19 cellular contexts compared by ENCODE assay signal in the genomic region with DNA sequence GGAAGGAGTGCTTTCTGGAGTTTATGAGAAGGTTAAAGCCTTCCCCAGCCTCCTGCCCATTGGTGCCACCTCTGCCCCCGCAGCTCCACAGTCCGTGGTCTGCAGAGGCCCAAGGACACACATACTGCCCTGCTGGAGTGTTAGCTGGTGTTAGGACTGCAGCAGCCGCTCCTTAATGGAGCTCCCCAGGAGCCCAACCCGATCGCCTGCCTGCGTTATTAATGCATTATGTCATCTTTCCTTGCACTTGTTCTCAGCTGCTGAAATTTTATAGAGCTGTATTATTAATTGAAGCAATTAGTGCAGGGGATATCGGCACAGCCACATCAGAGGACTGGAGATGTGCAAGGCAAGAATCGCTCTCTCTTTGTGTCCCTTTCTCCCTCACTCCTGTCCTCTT.
DNase-seq lines count a peak whose midpoint lies in the region; ATAC-seq, FAIRE-seq and TF ChIP-seq lines count a peak whose summit lies in the region.
"Had no signal": no experiment of that assay in that cellular context is flagged by ENCODE, and none has a peak within 500 bp of the region (broad histone marks: within the 10 kb centered on the region; RNA-seq: fewer than 3 reads in every experiment).

No MANE protein-coding gene starts in this region.

- POLR2A ChIA-PET in HepG2 (lab: Yijun Ruan, JAX) (no interaction called here), SK-N-SH (lab: Yijun Ruan, JAX) (interaction anchor here (1.2 kb wide), 1 partner anchor 10 kb away, joined by 4 read pairs; no protein-coding TSS in a partner anchor)

- no peak overlapping the region for H3K23ac ChIP-seq in mesenchymal stem cell (ENCODE audit: low read length in 2 of 2)

- H3K36me3 ChIP-seq in HepG2 (replicated peaks in 1 of 2; ENCODE audit: control insufficient read depth in 1 of 2, insufficient read depth in 2 of 2, low read length in 2 of 2), result no peaks in the 10 kb centered on the region
- H3K36me3 ChIP-seq in right lobe of liver, result no peaks in the 10 kb centered on the region
- no peaks in the 10 kb centered on the region for H3K36me3 ChIP-seq in SK-N-SH (replicated peaks in 1 of 2; ENCODE audit: control insufficient read depth in 1 of 2, insufficient read depth in 2 of 2, low read length in 1 of 2)
- no peaks in the 10 kb centered on the region for H3K36me3 ChIP-seq in mesenchymal stem cell (ENCODE audit: control insufficient read depth in 1 of 2, insufficient read depth in 2 of 2, low read depth in 1 of 2, low read length in 2 of 2)

- no peak for FAIRE-seq in HepG2 (lab: Jason Lieb, UNC)

- H3K9me2 ChIP-seq in SK-N-SH, result no peaks in the 10 kb centered on the region

- H4K20me1 ChIP-seq in HepG2 (ENCODE audit: insufficient read depth, low read length) (no peaks in the 10 kb centered on the region), SK-N-SH (ENCODE audit: insufficient read depth) (no peaks in the 10 kb centered on the region)

- TF ChIP-seq EP300 in HepG2 (IDR thresholded peaks at IDR 0.05; ENCODE audit: low read depth in 2 of 2, low read length in 2 of 2) (no peak), HepG2 (CRISPR knock-in tag; IDR thresholded peaks at IDR 0.05; ENCODE audit: borderline replicate concordance) (no peak), SK-N-SH (IDR thresholded peaks at IDR 0.05; ENCODE audit: borderline replicate concordance in 1 of 2, low read depth in 1 of 2, low read length in 1 of 2) (no peak)

- H3K79me2 ChIP-seq in HepG2 (ENCODE audit: insufficient read depth, low read length) (no peaks in the 10 kb centered on the region), SK-N-SH (ENCODE audit: insufficient read depth) (no peaks in the 10 kb centered on the region)

- H3K4me2 ChIP-seq in HepG2 (ENCODE audit: low read depth, low read length) (no peak overlapping the region), SK-N-SH (no peak overlapping the region), mesenchymal stem cell (ENCODE audit: low read length, poor library complexity, severe bottlenecking) (no peak overlapping the region)

- H2BK5ac ChIP-seq in mesenchymal stem cell (ENCODE audit: low read depth, low read length, poor library complexity, severe bottlenecking), result no peak overlapping the region

- no peak overlapping the region for H2BK120ac ChIP-seq in mesenchymal stem cell (ENCODE audit: low read depth, low read length)

- TF ChIP-seq POLR2A in HepG2 (IDR thresholded peaks at IDR 0.05; ENCODE audit: insufficient read depth in 1 of 2, low read depth in 2 of 2, low read length in 2 of 2) (no peak), right lobe of liver (IDR thresholded peaks at IDR 0.05) (no peak)

- BruUV-seq in HepG2 (replicated peaks; lab: Mats Ljungman, UMichigan), result no TSS peak

- CTCF ChIA-PET in HepG2 (lab: Yijun Ruan, JAX; ENCODE audit: low intra/inter-chr PET ratio, low total read pairs), result no interaction called here
- CTCF ChIA-PET in SK-N-SH (lab: Yijun Ruan, JAX), result interaction anchor here (0.6 to 1.4 kb wide), 6 partner anchors 10 to 72 kb away, joined by 3 to 4 read pairs (median 3); no protein-coding TSS in a partner anchor

- TF ChIP-seq RAD21 in HepG2 (CRISPR knock-in tag; IDR thresholded peaks at IDR 0.05) (no peak), SK-N-SH (IDR thresholded peaks at IDR 0.05; ENCODE audit: low read length) (no peak)

- no peaks in the 10 kb centered on the region for H3K9me3 ChIP-seq in HepG2 (ENCODE audit: low read length)
- no peaks in the 10 kb centered on the region for H3K9me3 ChIP-seq in right lobe of liver
- no peaks in the 10 kb centered on the region for H3K9me3 ChIP-seq in SK-N-SH
- H3K9me3 ChIP-seq in mesenchymal stem cell (ENCODE audit: control insufficient read depth, low read length), result no peaks in the 10 kb centered on the region

- H3K27ac ChIP-seq in HepG2 (ENCODE audit: extremely low read length, insufficient read depth, low read length) (no peak overlapping the region), right lobe of liver (no peak overlapping the region), SK-N-SH (ENCODE audit: low read depth in 2 of 2, low read length in 1 of 2) (no peak overlapping the region; a peak in 1 of 4 replicates), mesenchymal stem cell (ENCODE audit: low read length, poor library complexity, severe bottlenecking) (peak overlapping the region; percentile 45), dorsolateral prefrontal cortex (no peak overlapping the region)

- intact Hi-C loops in HepG2 (cut with micrococcal nuclease; ENCODE audit: unreplicated experiment), result no loop called here
- intact Hi-C loops in right lobe of liver (cut with DNase I), result no loop called here
- intact Hi-C loops in dorsolateral prefrontal cortex (cut with DNase I), result no loop called here

- no peak overlapping the region for H3K4ac ChIP-seq in mesenchymal stem cell (ENCODE audit: low read depth in 1 of 2, low read length in 2 of 2)

- no peak overlapping the region for H3K9ac ChIP-seq in HepG2 (ENCODE audit: insufficient read depth, low read depth, low read length)
- H3K9ac ChIP-seq in SK-N-SH, result no peak overlapping the region
- H3K9ac ChIP-seq in mesenchymal stem cell (ENCODE audit: low read length), result no peak overlapping the region

- DNase-seq in HepG2 (ENCODE audit: low spot score) (no peak), right lobe of liver (no peak), SK-N-SH (no peak), mesenchymal stem cell (no peak), dorsolateral prefrontal cortex (no peak), RPMI8226 (no peak), SKM-1 treated with dmso at 0.1 percent for 144 hours (lab: John Stamatoyannopoulos, UW; ENCODE audit: unreplicated experiment) (no peak)
- DNase-seq in activated effector memory CD4-positive, alpha-beta T cell treated with Interleukin-2 at 50 U/mL for 16 hours, result no peak
- DNase-seq: ACHN; activated CD4-positive, CD25-positive, alpha-beta regulatory T cell; cortex of kidney; erythroblast; head of caudate nucleus; islet precursor cell; KG1; NCI-H1092 treated with DMSO at 0.1 percent for 48 hours; NCI-H524 treated with DMSO at 0.1 percent for 48 hours; stimulated activated naive B cell treated with anti-CD40 and anti-IgM and Interleukin-4, amounts not matched to agents 10 μg/mL and 1 μg/mL and 100 μg/mL, for 72 hours; T-helper 1 cell had no signal

- 52% methylated on average over 8 of the region's 8 CpGs for WGBS in HepG2 (ENCODE audit: low lambda C conversion rate)
- 83% methylated on average over 7 of the region's 8 CpGs for WGBS in right lobe of liver (ENCODE audit: insufficient coverage, low coverage, low lambda C conversion rate, missing lambda C conversion rate)
- WGBS in SK-N-SH (ENCODE audit: low lambda C conversion rate), result 46% methylated on average over 8 of the region's 8 CpGs
- WGBS in mesenchymal stem cell, result 78% methylated on average over 8 of the region's 8 CpGs

- peaks cover 0 to 54% of the 10 kb centered on the region in 2 experiments; a peak in 3 of 5 replicates for H3K27me3 ChIP-seq in HepG2 (ENCODE audit: control insufficient read depth in 1 of 2, insufficient read depth in 2 of 2, low read length in 2 of 2)
- no peaks in the 10 kb centered on the region for H3K27me3 ChIP-seq in right lobe of liver
- no peaks in the 10 kb centered on the region for H3K27me3 ChIP-seq in SK-N-SH (ENCODE audit: insufficient read depth)
- peaks cover 0 to 16% of the 10 kb centered on the region in 2 experiments for H3K27me3 ChIP-seq in mesenchymal stem cell (ENCODE audit: control insufficient read depth in 1 of 2, insufficient read depth in 1 of 2, low read length in 2 of 2)
- no peaks in the 10 kb centered on the region for H3K27me3 ChIP-seq in dorsolateral prefrontal cortex

- H3K4me3 ChIP-seq in HepG2 (replicated peaks in 1 of 3; ENCODE audit: insufficient read depth in 1 of 3, low read depth in 2 of 3, low read length in 3 of 3), result no peak overlapping the region
- no peak overlapping the region for H3K4me3 ChIP-seq in right lobe of liver
- no peak overlapping the region for H3K4me3 ChIP-seq in SK-N-SH (ENCODE audit: low read depth in 2 of 2, low read length in 1 of 2)
- H3K4me3 ChIP-seq in mesenchymal stem cell (ENCODE audit: insufficient read depth in 1 of 2, low read depth in 1 of 2, low read length in 2 of 2), result no peak overlapping the region
- no peak overlapping the region for H3K4me3 ChIP-seq in dorsolateral prefrontal cortex

- no peak overlapping the region for H4K91ac ChIP-seq in mesenchymal stem cell (ENCODE audit: low read length)

- H3K4me1 ChIP-seq in HepG2 (ENCODE audit: insufficient read depth, low read length), result peaks cover 21% of the 10 kb centered on the region
- no peaks in the 10 kb centered on the region for H3K4me1 ChIP-seq in right lobe of liver
- H3K4me1 ChIP-seq in SK-N-SH (ENCODE audit: control insufficient read depth in 1 of 2, insufficient read depth in 2 of 2, low read depth in 1 of 2, low read length in 1 of 2), result peaks cover 5 to 17% of the 10 kb centered on the region in 2 experiments; a peak in 2 of 4 replicates
- H3K4me1 ChIP-seq in mesenchymal stem cell (ENCODE audit: control insufficient read depth, insufficient read depth, low read depth, low read length), result peaks cover 19% of the 10 kb centered on the region

- no peak overlapping the region for H3K14ac ChIP-seq in mesenchymal stem cell (ENCODE audit: low read length in 2 of 2)

- ATAC-seq in HepG2, result no peak
- no peak for ATAC-seq in right lobe of liver
- ATAC-seq: stimulated activated naive B cell treated with anti-CD40 and anti-IgM and Interleukin-4, amounts not matched to agents 10 μg/mL and 1 μg/mL and 100 μg/mL, for 72 hours had no signal

- H3K79me1 ChIP-seq in mesenchymal stem cell (replicated peaks; ENCODE audit: low read length, poor library complexity, severe bottlenecking), result no peaks in the 10 kb centered on the region

- no peak overlapping the region for H4K8ac ChIP-seq in mesenchymal stem cell (ENCODE audit: low read length)

- H2AFZ ChIP-seq in HepG2 (ENCODE audit: low read length) (no peak overlapping the region), SK-N-SH (ENCODE audit: low read depth) (no peak overlapping the region), mesenchymal stem cell (ENCODE audit: low read depth, low read length) (no peak overlapping the region)

- H2BK15ac ChIP-seq in mesenchymal stem cell (ENCODE audit: low read depth, poor library complexity, severe bottlenecking), result no peak overlapping the region

- TF ChIP-seq CTCF in HepG2 (CRISPR knock-in tag; IDR thresholded peaks at IDR 0.05) (no peak), right lobe of liver (IDR thresholded peaks at IDR 0.05) (no peak), SK-N-SH (IDR thresholded peaks at IDR 0.05) (no peak), dorsolateral prefrontal cortex (IDR thresholded peaks at IDR 0.05 in 54 of 56, conservative IDR thresholded peaks at IDR 0.05 in 2 of 56; ENCODE audit: low read depth in 1 of 56, partially characterized antibody in 56 of 56) (no peak)

- no peak overlapping the region for H2BK12ac ChIP-seq in mesenchymal stem cell (ENCODE audit: low read length in 2 of 2)

- no peaks in the 10 kb centered on the region for H3F3A ChIP-seq in SK-N-SH (replicated peaks; ENCODE audit: insufficient read depth)

- in situ Hi-C loops in HepG2 (cut with HindIII; ENCODE audit: extremely low pct_ligation_motif_present, low pct_unique_long_range_greater_than_20kb), result no loop called here

- no peak overlapping the region for H2AK5ac ChIP-seq in mesenchymal stem cell (ENCODE audit: low read length, severe bottlenecking)

- no peak overlapping the region for H3K18ac ChIP-seq in mesenchymal stem cell (ENCODE audit: low read depth in 1 of 2, low read length in 2 of 2)

TF ChIP-seq in SK-N-SH, 30 proteins besides CTCF, POLR2A, EP300 and RAD21 (continues in another document):
- TF ChIP-seq MXI1 (IDR thresholded peaks at IDR 0.05; ENCODE audit: low read depth, low read length), result no peak
